In genomic region chr6:43842964-43843645, GRCh38 we compare ENCODE assay signal across 21 cellular contexts.
A peak's percentile ranks its signal among the peaks of the same experiment; 100 is the strongest.
DNase-seq lines count a peak whose midpoint lies in the region; ATAC-seq, FAIRE-seq and TF ChIP-seq lines count a peak whose summit lies in the region.
"Had no signal": no experiment of that assay in that cellular context is flagged by ENCODE, and none has a peak within 500 bp of the region (broad histone marks: within the 10 kb centered on the region; RNA-seq: fewer than 3 reads in every experiment).

No MANE protein-coding gene starts in this region.

- TF ChIP-seq RAD21 in K562 (CRISPR knock-in tag; conservative IDR thresholded peaks at IDR 0.05 in 1 of 2, IDR thresholded peaks at IDR 0.05 in 1 of 2): peak in 1 of 2 experiments; percentile 9; a peak in 2 of 4 replicates

- BruUV-seq in PC-9 (replicated peaks; lab: Mats Ljungman, UMichigan): no TSS peak
- BruUV-seq in K562 (replicated peaks; lab: Mats Ljungman, UMichigan): no TSS peak

- intact Hi-C loops in PC-9 (cut with micrococcal nuclease; ENCODE audit: unreplicated experiment) (no loop called here), K562 (cut with micrococcal nuclease) (loop anchor here (2.0 to 5.0 kb wide), 2 partner anchors 104 to 118 kb away; no protein-coding TSS in a partner anchor)

- POLR2A ChIA-PET in PC-9 (lab: Charles Lee; ENCODE audit: unreplicated experiment) (interaction anchor here (0.5 kb wide), 1 partner anchor 199 kb away, joined by 3 read pairs; no protein-coding TSS in a partner anchor), K562 (lab: Yijun Ruan, JAX) (interaction anchor here (0.7 to 0.8 kb wide), 3 partner anchors 14 to 178 kb away, joined by 3 to 4 read pairs (median 4); no protein-coding TSS in a partner anchor)

- H3K4me1 ChIP-seq in PC-9 (replicated peaks; ENCODE audit: insufficient read depth) (peaks cover 29% of the 10 kb centered on the region), K562 (replicated peaks in 1 of 2; ENCODE audit: control insufficient read depth in 2 of 2, insufficient read depth in 2 of 2, low read length in 2 of 2) (peaks cover 19 to 26% of the 10 kb centered on the region in 2 experiments), mucosa of rectum (ENCODE audit: control insufficient read depth in 2 of 2, insufficient read depth in 2 of 2, low read length in 2 of 2) (peaks cover 12 to 14% of the 10 kb centered on the region in 2 donors), suprapubic skin (no peaks in the 10 kb centered on the region), MM.1S (ENCODE audit: low read length) (peaks cover 9% of the 10 kb centered on the region), Karpas-422 (ENCODE audit: low read length) (no peaks in the 10 kb centered on the region)

- H3K9me3 ChIP-seq in PC-9 (ENCODE audit: insufficient read depth, low read depth): no peaks in the 10 kb centered on the region
- H3K9me3 ChIP-seq in K562 (replicated peaks; ENCODE audit: control insufficient read depth, insufficient read depth, low read depth, low read length): no peaks in the 10 kb centered on the region
- H3K9me3 ChIP-seq in mucosa of rectum (ENCODE audit: control insufficient read depth in 2 of 2, low read length in 2 of 2): no peaks in the 10 kb centered on the region
- no peaks in the 10 kb centered on the region for H3K9me3 ChIP-seq in suprapubic skin
- no peaks in the 10 kb centered on the region for H3K9me3 ChIP-seq in MM.1S (replicated peaks; ENCODE audit: insufficient read depth, low read length)
- H3K9me3 ChIP-seq in Karpas-422 (ENCODE audit: low read length): no peaks in the 10 kb centered on the region
- H3K9me3 ChIP-seq: SK-N-SH had no signal

- H4K20me1 ChIP-seq in PC-9 (ENCODE audit: insufficient read depth) (no peaks in the 10 kb centered on the region), K562 (replicated peaks; ENCODE audit: control insufficient read depth, insufficient read depth, low read length) (no peaks in the 10 kb centered on the region), MM.1S (ENCODE audit: insufficient read depth, low read length) (no peaks in the 10 kb centered on the region), Karpas-422 (ENCODE audit: insufficient read depth, low read depth, low read length) (no peaks in the 10 kb centered on the region)

- H3K4me3 ChIP-seq in PC-9 (no peak overlapping the region), K562 (no peak overlapping the region), mucosa of rectum (ENCODE audit: low read length in 2 of 2) (peak overlapping the region in 1 of 2 donors; percentile 5), suprapubic skin (no peak overlapping the region), MM.1S (ENCODE audit: low read length) (no peak overlapping the region), Karpas-422 (ENCODE audit: low read length) (no peak overlapping the region)

- peak; percentile 80 for FAIRE-seq in K562 (lab: Jason Lieb, UNC)
- FAIRE-seq: D721Med, H1 had no signal

- ATAC-seq in K562: peak; percentile 74

- no peaks in the 10 kb centered on the region for H3K27me3 ChIP-seq in PC-9 (ENCODE audit: insufficient read depth, low read depth)
- H3K27me3 ChIP-seq in K562 (ENCODE audit: control insufficient read depth in 2 of 2, insufficient read depth in 2 of 2, low read length in 2 of 2): no peaks in the 10 kb centered on the region
- peaks cover 0 to 3% of the 10 kb centered on the region in 2 donors for H3K27me3 ChIP-seq in mucosa of rectum (ENCODE audit: control insufficient read depth in 2 of 2, insufficient read depth in 2 of 2, low read length in 2 of 2)
- no peaks in the 10 kb centered on the region for H3K27me3 ChIP-seq in suprapubic skin
- H3K27me3 ChIP-seq in MM.1S (replicated peaks; ENCODE audit: insufficient read depth, low read length): no peaks in the 10 kb centered on the region
- no peaks in the 10 kb centered on the region for H3K27me3 ChIP-seq in Karpas-422 (ENCODE audit: low read length)

- H3K4me2 ChIP-seq in PC-9 (peak overlapping the region; percentile 33), K562 (ENCODE audit: insufficient read depth, low read length) (peak overlapping the region; percentile 71), MM.1S (ENCODE audit: low read depth, low read length) (no peak overlapping the region), Karpas-422 (ENCODE audit: low read depth, low read length, poor library complexity, severe bottlenecking) (no peak overlapping the region)
- H3K4me2 ChIP-seq: SK-N-SH had no signal

- no peaks in the 10 kb centered on the region for H3K9me1 ChIP-seq in K562 (ENCODE audit: control insufficient read depth, insufficient read depth, low read length)

- H3K36me3 ChIP-seq in PC-9 (ENCODE audit: low read depth) (no peaks in the 10 kb centered on the region), K562 (ENCODE audit: control insufficient read depth, insufficient read depth, low read length) (no peaks in the 10 kb centered on the region), mucosa of rectum (ENCODE audit: control insufficient read depth in 2 of 2, insufficient read depth in 2 of 2, low read length in 2 of 2) (no peaks in the 10 kb centered on the region), suprapubic skin (no peaks in the 10 kb centered on the region), MM.1S (replicated peaks; ENCODE audit: insufficient read depth, low read length) (no peaks in the 10 kb centered on the region), Karpas-422 (ENCODE audit: insufficient read depth, low read length) (no peaks in the 10 kb centered on the region)

- CTCF ChIA-PET in PC-9 (lab: Charles Lee): no interaction called here
- CTCF ChIA-PET in K562 (lab: Yijun Ruan, JAX; ENCODE audit: low intra/inter-chr PET ratio): no interaction called here

- TF ChIP-seq CTCF in PC-9 (conservative IDR thresholded peaks at IDR 0.05) (no peak), K562 (IDR thresholded peaks at IDR 0.05 in 2 of 3, conservative IDR thresholded peaks at IDR 0.05 in 1 of 3; ENCODE audit: insufficient read depth in 2 of 3, low read depth in 1 of 3, low read length in 3 of 3) (no peak), suprapubic skin (IDR thresholded peaks at IDR 0.05) (no peak), MM.1S (IDR thresholded peaks at IDR 0.05; ENCODE audit: low read length) (no peak)

- H3K9ac ChIP-seq in K562 (ENCODE audit: insufficient read depth in 1 of 2, low read depth in 2 of 2, low read length in 2 of 2) (peak overlapping the region in 1 of 2 experiments; percentile 25; a peak in 2 of 4 replicates), mucosa of rectum (ENCODE audit: low read depth in 1 of 2, low read length in 2 of 2) (peak overlapping the region in 1 of 2 donors; percentile 24), MM.1S (ENCODE audit: low read length) (no peak overlapping the region), Karpas-422 (ENCODE audit: low read length) (no peak overlapping the region)
- H3K9ac ChIP-seq: SK-N-SH had no signal

- H3K9me2 ChIP-seq in PC-9 (ENCODE audit: insufficient read depth) (no peaks in the 10 kb centered on the region), MM.1S (replicated peaks; ENCODE audit: insufficient read depth, low read length) (no peaks in the 10 kb centered on the region), Karpas-422 (replicated peaks; ENCODE audit: insufficient read depth, low read length) (no peaks in the 10 kb centered on the region)
- H3K9me2 ChIP-seq: SK-N-SH had no signal

- 14% methylated on average over 6 of the region's 6 CpGs for WGBS in K562 (ENCODE audit: insufficient coverage, low coverage, missing lambda C conversion rate)
- 67% methylated on average over 6 of the region's 6 CpGs for WGBS in suprapubic skin

- no peak for TF ChIP-seq POLR2A in K562 (conservative IDR thresholded peaks at IDR 0.05)
- TF ChIP-seq POLR2A in suprapubic skin (IDR thresholded peaks at IDR 0.05): no peak

- TF ChIP-seq EP300 in K562 (IDR thresholded peaks at IDR 0.05; ENCODE audit: low read length): peak; percentile 77
- TF ChIP-seq EP300 in suprapubic skin (IDR thresholded peaks at IDR 0.05): no peak

- H3F3A ChIP-seq in PC-9 (ENCODE audit: insufficient read depth, low read depth) (peaks cover 14% of the 10 kb centered on the region), MM.1S (ENCODE audit: insufficient read depth, low read length) (no peaks in the 10 kb centered on the region)

- in situ Hi-C loops in K562 (cut with MboI): no loop called here

- H2AFZ ChIP-seq in PC-9: no peak overlapping the region
- peak overlapping the region; percentile 49 for H2AFZ ChIP-seq in K562 (ENCODE audit: low read depth, low read length)
- H2AFZ ChIP-seq in MM.1S (ENCODE audit: low read length): no peak overlapping the region
- no peak overlapping the region for H2AFZ ChIP-seq in Karpas-422 (ENCODE audit: low read length)

- H3K27ac ChIP-seq in PC-9 (peak overlapping the region; percentile 60), K562 (ENCODE audit: extremely low read depth, low read depth, low read length) (peak overlapping the region; percentile 59), mucosa of rectum (ENCODE audit: low read depth in 2 of 2, low read length in 2 of 2) (peak overlapping the region; percentile 38 to 85), suprapubic skin (no peak overlapping the region), MM.1S (ENCODE audit: low read length) (no peak overlapping the region), Karpas-422 (ENCODE audit: low read length) (no peak overlapping the region)

- no peak for DNase-seq in PC-9
- peak; percentile 45 to 73 (median 60) for DNase-seq in K562 (ENCODE audit: extremely low read depth in 1 of 4, low spot score in 3 of 4)
- no peak for DNase-seq in suprapubic skin (ENCODE audit: low spot score in 2 of 2)
- DNase-seq in MM.1S: no peak
- DNase-seq in T-helper 1 cell: no peak
- DNase-seq in Karpas-422: no peak
- DNase-seq: ACHN; C1 segment of cervical spinal cord; DMS79; Kasumi-1; NCI-H1092 treated with DMSO at 0.1 percent for 48 hours; NCI-H1694; NCI-H2081 treated with DMSO at 0.1 percent for 48 hours; NCI-H446 treated with DMSO at 0.1 percent for 48 hours; NCI-H748 treated with DMSO at 0.1 percent for 48 hours; NK-92 treated with Interleukin-12 subunit alpha and Interleukin-12 subunit beta, amount 100 ng/mL, for 24 hours; SHP77; SK-N-SH had no signal

- no peaks in the 10 kb centered on the region for H3K79me2 ChIP-seq in PC-9 (ENCODE audit: low read depth)
- no peaks in the 10 kb centered on the region for H3K79me2 ChIP-seq in K562 (ENCODE audit: control insufficient read depth, insufficient read depth, low read length)
- no peaks in the 10 kb centered on the region for H3K79me2 ChIP-seq in MM.1S (ENCODE audit: low read length)
- no peaks in the 10 kb centered on the region for H3K79me2 ChIP-seq in Karpas-422 (ENCODE audit: low read length)

TF ChIP-seq in K562, 482 proteins besides CTCF, POLR2A, EP300 and RAD21 (continues in another document):
- TF ChIP-seq PRPF4 (IDR thresholded peaks at IDR 0.05; ENCODE audit: insufficient read depth, low read depth, low read length, poor library complexity, severe bottlenecking): no peak
- peak; percentile 53; the same call in 1 of the 2 replicates for TF ChIP-seq TOE1 (IDR thresholded peaks at IDR 0.05; ENCODE audit: borderline replicate concordance)
- no peak for TF ChIP-seq TOE1 (CRISPR knock-in tag; IDR thresholded peaks at IDR 0.05; ENCODE audit: borderline replicate concordance, low read depth)
- TF ChIP-seq ZFP30 (CRISPR knock-in tag; IDR thresholded peaks at IDR 0.05; ENCODE audit: borderline replicate concordance): no peak
- TF ChIP-seq HNRNPL (IDR thresholded peaks at IDR 0.05; ENCODE audit: low read depth, low read length): no peak
- TF ChIP-seq FOXK2 (conservative IDR thresholded peaks at IDR 0.05 in 1 of 2, IDR thresholded peaks at IDR 0.05 in 1 of 2; ENCODE audit: low read depth in 2 of 2): peak; percentile 78 to 80

Comparison
In these comparisons a context has a peak if more than half of its experiments do, and no peak if none do; other contexts are left out.
1. DNase-seq: peak in K562 (4 of 4); none in PC-9 (0 of 2), suprapubic skin (0 of 2), MM.1S (single experiment), T-helper 1 cell (0 of 5) and Karpas-422 (single experiment).
2. H3K27ac ChIP-seq: peak in PC-9 (single experiment), K562 (single experiment) and mucosa of rectum (2 of 2); none in suprapubic skin (single experiment), MM.1S (single experiment) and Karpas-422 (single experiment).
3. H3K4me2 ChIP-seq: peak in PC-9 (single experiment) and K562 (single experiment); none in MM.1S (single experiment) and Karpas-422 (single experiment).